Comparison of ENCODE assay signal across 10 cellular contexts in genomic region chr14:68468437-68469207, GRCh38.
DNase-seq lines count a peak whose midpoint lies in the region; ATAC-seq and TF ChIP-seq lines count a peak whose summit lies in the region.
"Had no signal": no experiment of that assay in that cellular context is flagged by ENCODE, and none has a peak within 500 bp of the region (broad histone marks: within the 10 kb centered on the region; RNA-seq: fewer than 3 reads in every experiment).

No MANE protein-coding gene starts in this region.

- H3K4me1 ChIP-seq in liver (ENCODE audit: control insufficient read depth in 4 of 4, insufficient read depth in 4 of 4, low read length in 3 of 4) (peaks cover 3 to 33% (median 16%) of the 10 kb centered on the region in 4 donors), stomach (peaks cover 0 to 67% (median 33%) of the 10 kb centered on the region in 4 donors)

- no peaks in the 10 kb centered on the region for H3K36me3 Mint-ChIP-seq in activated naive CD4-positive, alpha-beta T cell treated with anti-CD3 and anti-CD28 coated beads, Interleukin-2, amount 10 ng/mL, durations not matched to agents 7 days and 5 days

- WGBS in liver = 87% methylated on average over 5 of the region's 5 CpGs
- 72 to 80% (median 77%) methylated on average over 5 of the region's 5 CpGs for WGBS in stomach, 5 donors

- H3K4me1 Mint-ChIP-seq in activated naive CD4-positive, alpha-beta T cell treated with anti-CD3 and anti-CD28 coated beads, Interleukin-2, amount 10 ng/mL, durations not matched to agents 7 days and 5 days = peaks cover 9% of the 10 kb centered on the region

- no peak for TF ChIP-seq RAD21 in liver (IDR thresholded peaks at IDR 0.05)

- H3K36me3 ChIP-seq in liver (ENCODE audit: control insufficient read depth in 4 of 4, insufficient read depth in 3 of 4, low read depth in 1 of 4, low read length in 3 of 4) (no peaks in the 10 kb centered on the region), stomach (no peaks in the 10 kb centered on the region)

- intact Hi-C loops in stomach (cut with DNase I; ENCODE audit: low total_unique reads) = no loop called here

- TF ChIP-seq EP300 in stomach (IDR thresholded peaks at IDR 0.05) = no peak

- TF ChIP-seq CTCF in liver (IDR thresholded peaks at IDR 0.05; ENCODE audit: low read depth, low read length, missing input control) (no peak), stomach (IDR thresholded peaks at IDR 0.05) (no peak)

- no peak for TF ChIP-seq POLR2A in stomach (IDR thresholded peaks at IDR 0.05)

- no peak overlapping the region for H3K9ac ChIP-seq in liver (ENCODE audit: low read depth in 1 of 2, low read length in 2 of 2)

- H3K27me3 ChIP-seq in liver (ENCODE audit: control insufficient read depth in 4 of 4, insufficient read depth in 4 of 4, low read length in 3 of 4) (no peaks in the 10 kb centered on the region), stomach (no peaks in the 10 kb centered on the region)

- no peaks in the 10 kb centered on the region for H3K9me3 Mint-ChIP-seq in activated naive CD4-positive, alpha-beta T cell treated with anti-CD3 and anti-CD28 coated beads, Interleukin-2, amount 10 ng/mL, durations not matched to agents 7 days and 5 days
- H3K9me3 Mint-ChIP-seq: naive B cell had no signal

- no peaks in the 10 kb centered on the region for H3K27me3 Mint-ChIP-seq in activated naive CD4-positive, alpha-beta T cell treated with anti-CD3 and anti-CD28 coated beads, Interleukin-2, amount 10 ng/mL, durations not matched to agents 7 days and 5 days
- H3K27me3 Mint-ChIP-seq: naive B cell had no signal

- CTCF ChIA-PET in activated naive CD4-positive, alpha-beta T cell treated with anti-CD3 and anti-CD28 coated beads, Interleukin-2, amount 10 ng/mL, durations not matched to agents 7 days and 5 days (lab: Charles Lee) = interaction anchor here (0.6 to 0.8 kb wide), 2 partner anchors 321 to 642 kb away, joined by 3 to 4 read pairs; no protein-coding TSS in a partner anchor

- peak; percentile 38 for DNase-seq in SIG-M5 treated with dmso at 0.1 percent for 504 hours (lab: John Stamatoyannopoulos, UW; ENCODE audit: unreplicated experiment)
- no peak for DNase-seq in SIG-M5 (lab: John Stamatoyannopoulos, UW)
- DNase-seq in activated naive CD4-positive, alpha-beta T cell treated with anti-CD3 and anti-CD28 coated beads, Interleukin-2, amount 10 ng/mL, durations not matched to agents 7 days and 5 days = peak; percentile 23
- DNase-seq in stomach = peak; percentile 33
- no peak for DNase-seq in amygdala (lab: John Stamatoyannopoulos, UW)
- DNase-seq: naive B cell, NCI-H1930 had no signal

- H3K27ac Mint-ChIP-seq in activated naive CD4-positive, alpha-beta T cell treated with anti-CD3 and anti-CD28 coated beads, Interleukin-2, amount 10 ng/mL, durations not matched to agents 7 days and 5 days = no peak overlapping the region

- H3K4me3 Mint-ChIP-seq in activated naive CD4-positive, alpha-beta T cell treated with anti-CD3 and anti-CD28 coated beads, Interleukin-2, amount 10 ng/mL, durations not matched to agents 7 days and 5 days = no peak overlapping the region

- peak overlapping the region in 1 of 2 donors; percentile 47 for H3K27ac ChIP-seq in liver (ENCODE audit: low read depth in 1 of 2, low read length in 2 of 2)
- peak overlapping the region; percentile 36 to 75 (median 54) for H3K27ac ChIP-seq in stomach

- ATAC-seq in GM19455 (IDR thresholded peaks at IDR 0.05; ENCODE audit: unreplicated experiment) (no peak), GM18861 (IDR thresholded peaks at IDR 0.05; ENCODE audit: unreplicated experiment) (no peak)

- H3K4me3 ChIP-seq in liver (ENCODE audit: low read depth in 1 of 3, low read length in 3 of 3) (no peak overlapping the region), stomach (no peak overlapping the region)

- H3K9me3 ChIP-seq in liver (ENCODE audit: control insufficient read depth in 4 of 4, low read length in 3 of 4) = no peaks in the 10 kb centered on the region
- no peaks in the 10 kb centered on the region for H3K9me3 ChIP-seq in stomach

TF ChIP-seq in liver, 16 proteins besides CTCF, POLR2A, EP300 and RAD21:
- TF ChIP-seq, protein P1, sequence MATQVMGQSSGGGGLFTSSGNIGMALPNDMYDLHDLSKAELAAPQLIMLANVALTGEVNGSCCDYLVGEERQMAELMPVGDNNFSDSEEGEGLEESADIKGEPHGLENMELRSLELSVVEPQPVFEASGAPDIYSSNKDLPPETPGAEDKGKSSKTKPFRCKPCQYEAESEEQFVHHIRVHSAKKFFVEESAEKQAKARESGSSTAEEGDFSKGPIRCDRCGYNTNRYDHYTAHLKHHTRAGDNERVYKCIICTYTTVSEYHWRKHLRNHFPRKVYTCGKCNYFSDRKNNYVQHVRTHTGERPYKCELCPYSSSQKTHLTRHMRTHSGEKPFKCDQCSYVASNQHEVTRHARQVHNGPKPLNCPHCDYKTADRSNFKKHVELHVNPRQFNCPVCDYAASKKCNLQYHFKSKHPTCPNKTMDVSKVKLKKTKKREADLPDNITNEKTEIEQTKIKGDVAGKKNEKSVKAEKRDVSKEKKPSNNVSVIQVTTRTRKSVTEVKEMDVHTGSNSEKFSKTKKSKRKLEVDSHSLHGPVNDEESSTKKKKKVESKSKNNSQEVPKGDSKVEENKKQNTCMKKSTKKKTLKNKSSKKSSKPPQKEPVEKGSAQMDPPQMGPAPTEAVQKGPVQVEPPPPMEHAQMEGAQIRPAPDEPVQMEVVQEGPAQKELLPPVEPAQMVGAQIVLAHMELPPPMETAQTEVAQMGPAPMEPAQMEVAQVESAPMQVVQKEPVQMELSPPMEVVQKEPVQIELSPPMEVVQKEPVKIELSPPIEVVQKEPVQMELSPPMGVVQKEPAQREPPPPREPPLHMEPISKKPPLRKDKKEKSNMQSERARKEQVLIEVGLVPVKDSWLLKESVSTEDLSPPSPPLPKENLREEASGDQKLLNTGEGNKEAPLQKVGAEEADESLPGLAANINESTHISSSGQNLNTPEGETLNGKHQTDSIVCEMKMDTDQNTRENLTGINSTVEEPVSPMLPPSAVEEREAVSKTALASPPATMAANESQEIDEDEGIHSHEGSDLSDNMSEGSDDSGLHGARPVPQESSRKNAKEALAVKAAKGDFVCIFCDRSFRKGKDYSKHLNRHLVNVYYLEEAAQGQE (IDR thresholded peaks at IDR 0.05) = peak; percentile 93
- TF ChIP-seq EGR1 (IDR thresholded peaks at IDR 0.05; ENCODE audit: low read depth in 2 of 2) = no peak

Comparison
In these comparisons a context has a peak if more than half of its experiments do, and no peak if none do; other contexts are left out.
1. DNase-seq: peak in SIG-M5 treated with dmso at 0.1 percent for 504 hours (single experiment), activated naive CD4-positive, alpha-beta T cell treated with anti-CD3 and anti-CD28 coated beads, Interleukin-2, amount 10 ng/mL, durations not matched to agents 7 days and 5 days (single experiment) and stomach (single experiment); none in SIG-M5 (single experiment) and amygdala (0 of 56).